In the genomic region with DNA sequence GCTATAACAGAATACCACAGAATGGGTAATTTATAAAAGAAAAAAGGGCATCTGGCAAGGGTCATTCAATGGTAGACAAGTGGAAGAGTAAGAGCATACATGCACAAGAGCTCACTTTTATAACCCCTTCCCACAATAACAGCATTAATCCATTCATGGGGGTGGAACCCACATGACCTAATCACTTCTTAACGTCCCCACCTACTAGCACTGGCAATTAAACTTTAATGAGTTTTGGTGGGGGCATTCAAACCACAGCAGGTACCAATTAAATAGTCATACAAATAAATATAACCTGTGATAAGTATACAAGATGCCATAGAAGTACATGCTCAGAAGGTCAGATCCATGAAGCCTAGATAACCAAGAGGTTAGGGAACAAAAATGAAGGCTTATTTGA, we compare ENCODE assay signal across 25 cellular contexts.
"Had no signal": no experiment of that assay in that cellular context is flagged by ENCODE, and none has a peak within 500 bp of the region (broad histone marks: within the 10 kb centered on the region; RNA-seq: fewer than 3 reads in every experiment).

No MANE protein-coding gene starts in this region.

- H3K27ac ChIP-seq: brain microvascular endothelial cell, cardiac muscle cell had no signal

- H3K9me3 Mint-ChIP-seq: WTC11 had no signal

- H3K27ac Mint-ChIP-seq: activated naive CD8-positive, alpha-beta T cell; WTC11 had no signal

- ATAC-seq: T-helper 17 cell, WTC11 had no signal

- H3K27me3 Mint-ChIP-seq: activated naive CD8-positive, alpha-beta T cell; T-helper 17 cell had no signal

- DNase-seq: activated CD4-positive, alpha-beta T cell treated with anti-CD3 and anti-CD28 coated beads for 48 hours; activated CD4-positive, alpha-beta T cell treated with anti-CD3 and anti-CD28 coated beads, Interleukin-2, amount 50 U/mL, for 4 hours; activated CD4-positive, CD25-positive, alpha-beta regulatory T cell treated with anti-CD3 and anti-CD28 coated beads, Interleukin-2, amount 50 U/mL, for 72 hours; activated CD8-positive, alpha-beta memory T cell treated with anti-CD3 and anti-CD28 coated beads for 24 hours; activated effector memory CD4-positive, alpha-beta T cell treated with Interleukin-2 at 50 U/mL for 16 hours; activated naive CD4-positive, alpha-beta T cell; activated T-cell treated with anti-CD3 and anti-CD28 coated beads for 4 hours; amygdala; brain microvascular endothelial cell; cerebellar nuclear complex; MG63; MV-4-11; NCI-H1092 treated with DMSO at 0.1 percent for 48 hours; NCI-H1417 treated with DMSO at 0.1 percent for 48 hours; NCI-H1694; NCI-H2029 treated with DMSO at 0.1 percent for 48 hours; NCI-H345; NCI-H510A treated with DMSO at 0.1 percent for 48 hours; NCI-H82; SIG-M5; T-helper 17 cell; T-helper 9 cell had no signal

- H3K4me3 Mint-ChIP-seq: activated naive CD8-positive, alpha-beta T cell; T-helper 17 cell; WTC11 had no signal

- H3K36me3 ChIP-seq: brain microvascular endothelial cell, cardiac muscle cell, MG63 had no signal

- H3K4me3 ChIP-seq: cardiac muscle cell, MG63 had no signal

- H3K27me3 ChIP-seq: brain microvascular endothelial cell, cardiac muscle cell, MG63 had no signal
